In the genomic region with DNA sequence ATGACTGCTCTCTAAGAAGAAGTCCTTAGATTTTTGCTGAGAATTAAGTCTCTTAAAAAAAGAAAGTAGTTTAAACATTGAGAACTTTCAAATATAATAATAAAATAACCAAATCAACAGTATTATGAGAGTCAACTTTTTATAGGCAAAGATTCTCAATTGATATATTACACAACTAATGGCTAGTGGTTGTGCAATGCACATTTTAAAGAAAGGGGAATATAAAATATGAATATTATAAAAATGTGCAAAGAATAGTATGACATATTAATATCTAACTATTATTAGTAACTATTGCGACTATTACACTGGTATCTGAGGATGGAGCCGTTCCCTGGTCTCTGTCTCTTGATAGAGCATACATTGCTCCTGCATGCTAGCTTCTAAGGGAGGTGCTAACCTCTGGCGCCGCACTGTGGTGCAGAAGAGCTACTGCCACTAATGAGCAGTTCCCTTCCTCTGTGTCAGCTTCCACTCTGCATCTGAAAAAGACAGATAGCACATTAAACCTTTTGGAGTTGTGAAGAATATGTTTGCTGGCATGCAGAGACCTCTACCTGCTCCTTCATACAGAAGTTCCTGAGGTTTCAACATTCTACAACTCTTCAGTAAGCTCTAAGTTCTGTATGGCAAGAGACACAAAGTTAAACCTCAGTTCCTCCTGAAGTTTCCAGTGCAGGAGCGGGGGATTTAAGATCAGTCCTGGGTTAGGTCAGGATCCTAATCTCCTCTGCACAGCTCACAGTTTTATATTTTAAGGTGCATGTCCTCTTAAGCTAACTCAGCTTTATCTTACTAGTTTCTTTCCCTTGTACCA, we compare ENCODE assay signal across 1 cellular context.
TF ChIP-seq lines count a peak whose summit lies in the region.

No MANE protein-coding gene starts in this region.

TF ChIP-seq in GM23338, 12 proteins besides CTCF, POLR2A, EP300 and RAD21 (continued from another document):
- TF ChIP-seq, protein P1, sequence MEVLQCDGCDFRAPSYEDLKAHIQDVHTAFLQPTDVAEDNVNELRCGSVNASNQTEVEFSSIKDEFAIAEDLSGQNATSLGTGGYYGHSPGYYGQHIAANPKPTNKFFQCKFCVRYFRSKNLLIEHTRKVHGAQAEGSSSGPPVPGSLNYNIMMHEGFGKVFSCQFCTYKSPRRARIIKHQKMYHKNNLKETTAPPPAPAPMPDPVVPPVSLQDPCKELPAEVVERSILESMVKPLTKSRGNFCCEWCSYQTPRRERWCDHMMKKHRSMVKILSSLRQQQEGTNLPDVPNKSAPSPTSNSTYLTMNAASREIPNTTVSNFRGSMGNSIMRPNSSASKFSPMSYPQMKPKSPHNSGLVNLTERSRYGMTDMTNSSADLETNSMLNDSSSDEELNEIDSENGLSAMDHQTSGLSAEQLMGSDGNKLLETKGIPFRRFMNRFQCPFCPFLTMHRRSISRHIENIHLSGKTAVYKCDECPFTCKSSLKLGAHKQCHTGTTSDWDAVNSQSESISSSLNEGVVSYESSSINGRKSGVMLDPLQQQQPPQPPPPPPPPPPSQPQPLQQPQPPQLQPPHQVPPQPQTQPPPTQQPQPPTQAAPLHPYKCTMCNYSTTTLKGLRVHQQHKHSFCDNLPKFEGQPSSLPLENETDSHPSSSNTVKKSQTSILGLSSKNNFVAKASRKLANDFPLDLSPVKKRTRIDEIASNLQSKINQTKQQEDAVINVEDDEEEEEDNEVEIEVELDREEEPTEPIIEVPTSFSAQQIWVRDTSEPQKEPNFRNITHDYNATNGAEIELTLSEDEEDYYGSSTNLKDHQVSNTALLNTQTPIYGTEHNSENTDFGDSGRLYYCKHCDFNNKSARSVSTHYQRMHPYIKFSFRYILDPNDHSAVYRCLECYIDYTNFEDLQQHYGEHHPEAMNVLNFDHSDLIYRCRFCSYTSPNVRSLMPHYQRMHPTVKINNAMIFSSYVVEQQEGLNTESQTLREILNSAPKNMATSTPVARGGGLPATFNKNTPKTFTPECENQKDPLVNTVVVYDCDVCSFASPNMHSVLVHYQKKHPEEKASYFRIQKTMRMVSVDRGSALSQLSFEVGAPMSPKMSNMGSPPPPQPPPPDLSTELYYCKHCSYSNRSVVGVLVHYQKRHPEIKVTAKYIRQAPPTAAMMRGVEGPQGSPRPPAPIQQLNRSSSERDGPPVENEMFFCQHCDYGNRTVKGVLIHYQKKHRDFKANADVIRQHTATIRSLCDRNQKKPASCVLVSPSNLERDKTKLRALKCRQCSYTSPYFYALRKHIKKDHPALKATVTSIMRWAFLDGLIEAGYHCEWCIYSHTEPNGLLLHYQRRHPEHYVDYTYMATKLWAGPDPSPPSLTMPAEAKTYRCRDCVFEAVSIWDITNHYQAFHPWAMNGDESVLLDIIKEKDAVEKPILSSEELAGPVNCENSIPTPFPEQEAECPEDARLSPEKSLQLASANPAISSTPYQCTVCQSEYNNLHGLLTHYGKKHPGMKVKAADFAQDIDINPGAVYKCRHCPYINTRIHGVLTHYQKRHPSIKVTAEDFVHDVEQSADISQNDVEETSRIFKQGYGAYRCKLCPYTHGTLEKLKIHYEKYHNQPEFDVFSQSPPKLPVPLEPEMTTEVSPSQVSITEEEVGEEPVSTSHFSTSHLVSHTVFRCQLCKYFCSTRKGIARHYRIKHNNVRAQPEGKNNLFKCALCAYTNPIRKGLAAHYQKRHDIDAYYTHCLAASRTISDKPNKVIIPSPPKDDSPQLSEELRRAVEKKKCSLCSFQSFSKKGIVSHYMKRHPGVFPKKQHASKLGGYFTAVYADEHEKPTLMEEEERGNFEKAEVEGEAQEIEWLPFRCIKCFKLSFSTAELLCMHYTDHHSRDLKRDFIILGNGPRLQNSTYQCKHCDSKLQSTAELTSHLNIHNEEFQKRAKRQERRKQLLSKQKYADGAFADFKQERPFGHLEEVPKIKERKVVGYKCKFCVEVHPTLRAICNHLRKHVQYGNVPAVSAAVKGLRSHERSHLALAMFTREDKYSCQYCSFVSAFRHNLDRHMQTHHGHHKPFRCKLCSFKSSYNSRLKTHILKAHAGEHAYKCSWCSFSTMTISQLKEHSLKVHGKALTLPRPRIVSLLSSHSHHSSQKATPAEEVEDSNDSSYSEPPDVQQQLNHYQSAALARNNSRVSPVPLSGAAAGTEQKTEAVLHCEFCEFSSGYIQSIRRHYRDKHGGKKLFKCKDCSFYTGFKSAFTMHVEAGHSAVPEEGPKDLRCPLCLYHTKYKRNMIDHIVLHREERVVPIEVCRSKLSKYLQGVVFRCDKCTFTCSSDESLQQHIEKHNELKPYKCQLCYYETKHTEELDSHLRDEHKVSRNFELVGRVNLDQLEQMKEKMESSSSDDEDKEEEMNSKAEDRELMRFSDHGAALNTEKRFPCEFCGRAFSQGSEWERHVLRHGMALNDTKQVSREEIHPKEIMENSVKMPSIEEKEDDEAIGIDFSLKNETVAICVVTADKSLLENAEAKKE (CRISPR knock-in tag; IDR thresholded peaks at IDR 0.05), result no peak
- TF ChIP-seq, protein P2, sequence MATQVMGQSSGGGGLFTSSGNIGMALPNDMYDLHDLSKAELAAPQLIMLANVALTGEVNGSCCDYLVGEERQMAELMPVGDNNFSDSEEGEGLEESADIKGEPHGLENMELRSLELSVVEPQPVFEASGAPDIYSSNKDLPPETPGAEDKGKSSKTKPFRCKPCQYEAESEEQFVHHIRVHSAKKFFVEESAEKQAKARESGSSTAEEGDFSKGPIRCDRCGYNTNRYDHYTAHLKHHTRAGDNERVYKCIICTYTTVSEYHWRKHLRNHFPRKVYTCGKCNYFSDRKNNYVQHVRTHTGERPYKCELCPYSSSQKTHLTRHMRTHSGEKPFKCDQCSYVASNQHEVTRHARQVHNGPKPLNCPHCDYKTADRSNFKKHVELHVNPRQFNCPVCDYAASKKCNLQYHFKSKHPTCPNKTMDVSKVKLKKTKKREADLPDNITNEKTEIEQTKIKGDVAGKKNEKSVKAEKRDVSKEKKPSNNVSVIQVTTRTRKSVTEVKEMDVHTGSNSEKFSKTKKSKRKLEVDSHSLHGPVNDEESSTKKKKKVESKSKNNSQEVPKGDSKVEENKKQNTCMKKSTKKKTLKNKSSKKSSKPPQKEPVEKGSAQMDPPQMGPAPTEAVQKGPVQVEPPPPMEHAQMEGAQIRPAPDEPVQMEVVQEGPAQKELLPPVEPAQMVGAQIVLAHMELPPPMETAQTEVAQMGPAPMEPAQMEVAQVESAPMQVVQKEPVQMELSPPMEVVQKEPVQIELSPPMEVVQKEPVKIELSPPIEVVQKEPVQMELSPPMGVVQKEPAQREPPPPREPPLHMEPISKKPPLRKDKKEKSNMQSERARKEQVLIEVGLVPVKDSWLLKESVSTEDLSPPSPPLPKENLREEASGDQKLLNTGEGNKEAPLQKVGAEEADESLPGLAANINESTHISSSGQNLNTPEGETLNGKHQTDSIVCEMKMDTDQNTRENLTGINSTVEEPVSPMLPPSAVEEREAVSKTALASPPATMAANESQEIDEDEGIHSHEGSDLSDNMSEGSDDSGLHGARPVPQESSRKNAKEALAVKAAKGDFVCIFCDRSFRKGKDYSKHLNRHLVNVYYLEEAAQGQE (IDR thresholded peaks at IDR 0.05; ENCODE audit: unreplicated experiment), result no peak
